Comparison of ENCODE assay signal across 23 cellular contexts in the genomic region with DNA sequence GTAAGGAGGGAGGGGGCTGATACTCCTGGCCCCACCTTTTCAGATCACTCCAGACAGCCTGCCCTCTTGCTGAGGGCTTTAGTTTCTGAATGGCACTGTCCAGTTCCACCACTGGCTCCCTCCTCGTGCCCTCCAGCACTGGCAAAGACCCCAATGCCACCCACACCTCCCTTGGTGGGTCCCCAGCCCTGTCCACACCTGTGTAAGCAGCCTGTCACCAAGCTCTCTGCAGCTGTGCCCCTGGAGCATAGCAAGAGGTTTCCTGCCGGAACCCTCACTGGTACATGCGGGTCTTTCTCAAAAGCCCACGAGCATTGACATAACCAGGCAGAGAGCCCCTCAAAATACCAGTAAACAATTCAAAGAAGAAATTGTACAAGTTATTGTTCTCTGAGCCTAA. TPM values are rescaled to one million over a fixed set of nuclear protein-coding genes. Genes with fewer than 3 reads are reported as not detected.
"Had no signal": no experiment of that assay in that cellular context is flagged by ENCODE, and none has a peak within 500 bp of the region (broad histone marks: within the 10 kb centered on the region; RNA-seq: fewer than 3 reads in every experiment).

No MANE protein-coding gene starts in this region.

- DNase-seq: IMR-90, Karpas-422, KG1, MG63, NCI-H1092 treated with DMSO at 0.1 percent for 48 hours, NCI-H1436, NCI-H187, NCI-H2029, NCI-H2081 treated with DMSO at 0.1 percent for 48 hours, NCI-H2171 treated with DMSO at 0.1 percent for 48 hours, NCI-H345, NCI-H446 treated with DMSO at 0.1 percent for 48 hours, NCI-H510A treated with DMSO at 0.1 percent for 48 hours, NCI-H526, NCI-H82, Right ventricle myocardium superior, RPMI8226, SIG-M5, SW 1271 had no signal

- H3K9me3 ChIP-seq: MG63, SJSA1 had no signal

- H3K36me3 ChIP-seq: MG63, SJSA1 had no signal

- H3K27me3 ChIP-seq: MG63 had no signal

- H3K27ac ChIP-seq: SJSA1, SK-N-MC had no signal

- H3K4me3 ChIP-seq: MG63, SJSA1, SK-N-MC had no signal

- ATAC-seq: HepG2 had no signal

RNA-seq across cellular contexts. Expression of a gene that starts 17.6 kb away (rescaled TPM):
- total RNA-seq: HepG2, SJSA1 had no signal
- polyA plus RNA-seq: IMR-90 had no signal

RNA-seq across cellular contexts. Expression of a gene that starts 31.0 kb away (rescaled TPM):
- total RNA-seq: HT1080, IMR-90, Right ventricle myocardium superior had no signal
- polyA plus RNA-seq: IMR-90 had no signal

RNA-seq across cellular contexts. Expression of a gene that starts 58.3 kb away (rescaled TPM):
- total RNA-seq: HT1080, IMR-90, Right ventricle myocardium superior had no signal
- polyA plus RNA-seq: IMR-90 had no signal
